ENCODE assay signal across 16 cellular contexts in genomic region chr10:71505862-71506261, GRCh38.
DNase-seq lines count a peak whose midpoint lies in the region; ATAC-seq and TF ChIP-seq lines count a peak whose summit lies in the region.
"Had no signal": no experiment of that assay in that cellular context is flagged by ENCODE, and none has a peak within 500 bp of the region (broad histone marks: within the 10 kb centered on the region; RNA-seq: fewer than 3 reads in every experiment).

No MANE protein-coding gene starts in this region.

- TF ChIP-seq CTCF in VCaP (conservative IDR thresholded peaks at IDR 0.05) (no peak), nephron (IDR thresholded peaks at IDR 0.05; ENCODE audit: unreplicated experiment in 3 of 3) (no peak)

- peaks cover 19% of the 10 kb centered on the region for H3K27me3 Mint-ChIP-seq in nephron (ENCODE audit: low read depth)
- H3K27me3 Mint-ChIP-seq: CD4-positive, alpha-beta T cell had no signal

- peak overlapping the region in 2 of 3 experiments; percentile 29 to 39 for H3K27ac Mint-ChIP-seq in nephron
- H3K27ac Mint-ChIP-seq: B cell; CD4-positive, alpha-beta T cell; CD8-positive, alpha-beta T cell had no signal

- ATAC-seq in GM21390 (IDR thresholded peaks at IDR 0.05; ENCODE audit: unreplicated experiment): no peak
- ATAC-seq in GM18519 (IDR thresholded peaks at IDR 0.05; ENCODE audit: low FRiP score, unreplicated experiment): no peak
- ATAC-seq: A549; CD8-positive, alpha-beta T cell had no signal

- DNase-seq in T-helper 1 cell: no peak
- DNase-seq: AML-193; Caco-2; Calu3; CD4-positive, alpha-beta T cell; CD8-positive, alpha-beta T cell; DMS79 treated with DMSO at 0.1 percent for 48 hours; GF-D8 had no signal

- H3K9me3 Mint-ChIP-seq in nephron: no peaks in the 10 kb centered on the region
- H3K9me3 Mint-ChIP-seq: CD4-positive, alpha-beta T cell; CD8-positive, alpha-beta T cell had no signal

- peak overlapping the region; percentile 92 for H3K27ac ChIP-seq in VCaP
- H3K27ac ChIP-seq: A549; BLaER1 treated with 17β-estradiol and CSF1 and Interleukin-3, amounts not matched to agents 10 nM and 100 nM; C4-2B had no signal

- no peaks in the 10 kb centered on the region for H3K36me3 Mint-ChIP-seq in nephron (ENCODE audit: low read depth)
- H3K36me3 Mint-ChIP-seq: CD8-positive, alpha-beta T cell had no signal

- peaks cover 31% of the 10 kb centered on the region for H3K4me1 Mint-ChIP-seq in nephron

- no peak overlapping the region for H3K4me3 Mint-ChIP-seq in nephron
- H3K4me3 Mint-ChIP-seq: B cell; CD4-positive, alpha-beta T cell; CD8-positive, alpha-beta T cell had no signal
